10 cellular contexts compared by ENCODE assay signal in the genomic region with DNA sequence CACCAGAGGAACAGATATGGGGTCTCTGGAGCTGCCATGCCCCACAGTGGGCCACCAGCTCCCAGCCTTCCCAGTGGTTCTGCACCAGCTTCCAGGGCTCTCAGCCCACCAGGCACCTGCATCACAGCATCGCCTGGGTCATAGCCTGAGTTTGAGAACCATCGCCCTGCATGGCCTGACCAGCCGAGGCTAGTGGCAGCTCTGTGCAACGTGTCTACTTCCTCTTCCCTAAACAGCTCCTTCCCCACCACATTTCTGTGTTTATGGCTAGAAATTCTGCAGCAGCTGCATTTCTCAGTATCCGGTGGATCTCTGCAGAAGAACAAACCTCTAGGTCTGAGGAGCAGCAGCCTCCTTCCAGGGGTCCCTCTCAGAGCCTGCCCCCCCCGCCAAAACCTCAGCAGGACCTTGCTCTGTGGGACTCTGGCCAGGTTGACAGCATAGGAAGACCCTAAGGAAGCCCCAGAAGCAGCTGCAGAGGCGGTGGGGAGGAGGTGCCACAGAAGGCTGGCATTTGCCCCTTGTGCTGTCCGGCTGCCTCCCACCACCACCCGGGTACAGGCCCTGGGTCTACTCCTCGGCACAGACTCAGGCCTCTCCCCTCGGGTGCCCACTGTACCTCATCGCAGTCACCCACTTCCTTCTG. TPM values are rescaled to one million over a fixed set of nuclear protein-coding genes. Genes with fewer than 3 reads are reported as not detected.
A peak's percentile ranks its signal among the peaks of the same experiment; 100 is the strongest.
DNase-seq lines count a peak whose midpoint lies in the region; ATAC-seq and TF ChIP-seq lines count a peak whose summit lies in the region.
"Had no signal": no experiment of that assay in that cellular context is flagged by ENCODE, and none has a peak within 500 bp of the region (broad histone marks: within the 10 kb centered on the region; RNA-seq: fewer than 3 reads in every experiment).

No MANE protein-coding gene starts in this region.

- no peak overlapping the region for H3K4me3 Mint-ChIP-seq in WTC11

- TF ChIP-seq CTCF in body of pancreas (IDR thresholded peaks at IDR 0.05): no peak
- TF ChIP-seq CTCF in sigmoid colon (IDR thresholded peaks at IDR 0.05): no peak
- TF ChIP-seq CTCF in WTC11 (IDR thresholded peaks at IDR 0.05): no peak

- H3K9me3 ChIP-seq in body of pancreas (no peaks in the 10 kb centered on the region), sigmoid colon (no peaks in the 10 kb centered on the region)

- peak overlapping the region in 3 of 4 donors; percentile 87 to 98 (median 95) for H3K27ac ChIP-seq in body of pancreas
- H3K27ac ChIP-seq in sigmoid colon: peak overlapping the region; percentile 91 to 99 (median 94)
- H3K27ac ChIP-seq: epithelial cell of prostate had no signal

- H3K9me3 Mint-ChIP-seq in WTC11: no peaks in the 10 kb centered on the region

- H3K27ac Mint-ChIP-seq in WTC11: no peak overlapping the region

- H3K4me1 Mint-ChIP-seq in WTC11: peaks cover 38% of the 10 kb centered on the region

- CTCF ChIA-PET in WTC11 (lab: Charles Lee): no interaction called here

- H3K4me3 ChIP-seq in body of pancreas: no peak overlapping the region
- H3K4me3 ChIP-seq in sigmoid colon: no peak overlapping the region

- no peaks in the 10 kb centered on the region for H3K27me3 Mint-ChIP-seq in WTC11 (ENCODE audit: low read depth)

- H3K27me3 ChIP-seq in body of pancreas (no peaks in the 10 kb centered on the region), sigmoid colon (no peaks in the 10 kb centered on the region)

- no peaks in the 10 kb centered on the region for H3K36me3 Mint-ChIP-seq in WTC11

- POLR2A ChIA-PET in WTC11 (lab: Charles Lee): interaction anchor here (1.5 kb wide), 1 partner anchor 65 kb away, joined by 4 read pairs; a partner anchor contains a TSS

- intact Hi-C loops in body of pancreas (cut with DNase I): no loop called here
- intact Hi-C loops in sigmoid colon (cut with DNase I): loop anchor here (5.0 kb wide), 1 partner anchor 218 kb away; a partner anchor contains a TSS

- 55 to 77% methylated on average over 9 to 10 of the region's 12 CpGs for WGBS in body of pancreas, 2 donors
- 44 to 54% methylated on average over 12 of the region's 12 CpGs for WGBS in sigmoid colon, 2 donors

- peak; percentile 59 for ATAC-seq in GM18907 (IDR thresholded peaks at IDR 0.05; ENCODE audit: unreplicated experiment)
- ATAC-seq in HG03354 (IDR thresholded peaks at IDR 0.05; ENCODE audit: poor library complexity, severe bottlenecking, unreplicated experiment): peak; percentile 71
- ATAC-seq in body of pancreas: no peak
- no peak for ATAC-seq in WTC11
- ATAC-seq: activated CD4-positive, CD25-positive, alpha-beta regulatory T cell treated with anti-CD3 and anti-CD28 coated beads, Interleukin-2, amount 50 U/mL, for 24 hours had no signal

- H3K36me3 ChIP-seq in body of pancreas (replicated peaks in 1 of 2; ENCODE audit: insufficient read depth in 1 of 2, low read depth in 2 of 2) (no peaks in the 10 kb centered on the region), sigmoid colon (no peaks in the 10 kb centered on the region)

- no peak for TF ChIP-seq EP300 in sigmoid colon (IDR thresholded peaks at IDR 0.05)

- H3K4me1 ChIP-seq in body of pancreas (peaks cover 66% of the 10 kb centered on the region), sigmoid colon (peaks cover 0 to 84% (median 72%) of the 10 kb centered on the region in 4 donors)

- no peak for TF ChIP-seq POLR2A in body of pancreas (IDR thresholded peaks at IDR 0.05)
- no peak for TF ChIP-seq POLR2A in sigmoid colon (IDR thresholded peaks at IDR 0.05)
- no peak for TF ChIP-seq POLR2A in erythroblast (IDR thresholded peaks at IDR 0.05; ENCODE audit: low read length)

- DNase-seq in body of pancreas (peak in 1 of 4 donors; percentile 49), sigmoid colon (peak; percentile 67), erythroblast (lab: John Stamatoyannopoulos, UW) (no peak), SW480 (ENCODE audit: low spot score) (no peak), WTC11 (ENCODE audit: low spot score) (no peak)
- no peak for DNase-seq in activated CD4-positive, CD25-positive, alpha-beta regulatory T cell treated with anti-CD3 and anti-CD28 coated beads, Interleukin-2, amount 50 U/mL, for 72 hours

TF ChIP-seq in WTC11, 78 proteins besides CTCF, POLR2A, EP300 and RAD21:
- TF ChIP-seq KAT7 (CRISPR knock-in tag; IDR thresholded peaks at IDR 0.05; ENCODE audit: borderline replicate concordance) (no peak), SP1 (CRISPR knock-in tag; conservative IDR thresholded peaks at IDR 0.05) (no peak), ZNF416 (CRISPR knock-in tag; IDR thresholded peaks at IDR 0.05) (no peak), JAZF1 (CRISPR knock-in tag; IDR thresholded peaks at IDR 0.05) (no peak), ZNF138 (CRISPR knock-in tag; conservative IDR thresholded peaks at IDR 0.05) (no peak)
- TF ChIP-seq, protein P1, sequence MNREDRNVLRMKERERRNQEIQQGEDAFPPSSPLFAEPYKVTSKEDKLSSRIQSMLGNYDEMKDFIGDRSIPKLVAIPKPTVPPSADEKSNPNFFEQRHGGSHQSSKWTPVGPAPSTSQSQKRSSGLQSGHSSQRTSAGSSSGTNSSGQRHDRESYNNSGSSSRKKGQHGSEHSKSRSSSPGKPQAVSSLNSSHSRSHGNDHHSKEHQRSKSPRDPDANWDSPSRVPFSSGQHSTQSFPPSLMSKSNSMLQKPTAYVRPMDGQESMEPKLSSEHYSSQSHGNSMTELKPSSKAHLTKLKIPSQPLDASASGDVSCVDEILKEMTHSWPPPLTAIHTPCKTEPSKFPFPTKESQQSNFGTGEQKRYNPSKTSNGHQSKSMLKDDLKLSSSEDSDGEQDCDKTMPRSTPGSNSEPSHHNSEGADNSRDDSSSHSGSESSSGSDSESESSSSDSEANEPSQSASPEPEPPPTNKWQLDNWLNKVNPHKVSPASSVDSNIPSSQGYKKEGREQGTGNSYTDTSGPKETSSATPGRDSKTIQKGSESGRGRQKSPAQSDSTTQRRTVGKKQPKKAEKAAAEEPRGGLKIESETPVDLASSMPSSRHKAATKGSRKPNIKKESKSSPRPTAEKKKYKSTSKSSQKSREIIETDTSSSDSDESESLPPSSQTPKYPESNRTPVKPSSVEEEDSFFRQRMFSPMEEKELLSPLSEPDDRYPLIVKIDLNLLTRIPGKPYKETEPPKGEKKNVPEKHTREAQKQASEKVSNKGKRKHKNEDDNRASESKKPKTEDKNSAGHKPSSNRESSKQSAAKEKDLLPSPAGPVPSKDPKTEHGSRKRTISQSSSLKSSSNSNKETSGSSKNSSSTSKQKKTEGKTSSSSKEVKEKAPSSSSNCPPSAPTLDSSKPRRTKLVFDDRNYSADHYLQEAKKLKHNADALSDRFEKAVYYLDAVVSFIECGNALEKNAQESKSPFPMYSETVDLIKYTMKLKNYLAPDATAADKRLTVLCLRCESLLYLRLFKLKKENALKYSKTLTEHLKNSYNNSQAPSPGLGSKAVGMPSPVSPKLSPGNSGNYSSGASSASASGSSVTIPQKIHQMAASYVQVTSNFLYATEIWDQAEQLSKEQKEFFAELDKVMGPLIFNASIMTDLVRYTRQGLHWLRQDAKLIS (CRISPR knock-in tag; IDR thresholded peaks at IDR 0.05; ENCODE audit: borderline replicate concordance): no peak
- TF ChIP-seq, protein P2, sequence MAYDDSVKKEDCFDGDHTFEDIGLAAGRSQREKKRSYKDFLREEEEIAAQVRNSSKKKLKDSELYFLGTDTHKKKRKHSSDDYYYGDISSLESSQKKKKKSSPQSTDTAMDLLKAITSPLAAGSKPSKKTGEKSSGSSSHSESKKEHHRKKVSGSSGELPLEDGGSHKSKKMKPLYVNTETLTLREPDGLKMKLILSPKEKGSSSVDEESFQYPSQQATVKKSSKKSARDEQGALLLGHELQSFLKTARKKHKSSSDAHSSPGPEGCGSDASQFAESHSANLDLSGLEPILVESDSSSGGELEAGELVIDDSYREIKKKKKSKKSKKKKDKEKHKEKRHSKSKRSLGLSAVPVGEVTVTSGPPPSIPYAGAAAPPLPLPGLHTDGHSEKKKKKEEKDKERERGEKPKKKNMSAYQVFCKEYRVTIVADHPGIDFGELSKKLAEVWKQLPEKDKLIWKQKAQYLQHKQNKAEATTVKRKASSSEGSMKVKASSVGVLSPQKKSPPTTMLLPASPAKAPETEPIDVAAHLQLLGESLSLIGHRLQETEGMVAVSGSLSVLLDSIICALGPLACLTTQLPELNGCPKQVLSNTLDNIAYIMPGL (CRISPR knock-in tag; IDR thresholded peaks at IDR 0.05): no peak
- TF ChIP-seq, protein P3, sequence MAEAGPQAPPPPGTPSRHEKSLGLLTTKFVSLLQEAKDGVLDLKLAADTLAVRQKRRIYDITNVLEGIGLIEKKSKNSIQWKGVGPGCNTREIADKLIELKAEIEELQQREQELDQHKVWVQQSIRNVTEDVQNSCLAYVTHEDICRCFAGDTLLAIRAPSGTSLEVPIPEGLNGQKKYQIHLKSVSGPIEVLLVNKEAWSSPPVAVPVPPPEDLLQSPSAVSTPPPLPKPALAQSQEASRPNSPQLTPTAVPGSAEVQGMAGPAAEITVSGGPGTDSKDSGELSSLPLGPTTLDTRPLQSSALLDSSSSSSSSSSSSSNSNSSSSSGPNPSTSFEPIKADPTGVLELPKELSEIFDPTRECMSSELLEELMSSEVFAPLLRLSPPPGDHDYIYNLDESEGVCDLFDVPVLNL (CRISPR knock-in tag; IDR thresholded peaks at IDR 0.05; ENCODE audit: borderline replicate concordance, low read depth): no peak
- TF ChIP-seq, protein P4, sequence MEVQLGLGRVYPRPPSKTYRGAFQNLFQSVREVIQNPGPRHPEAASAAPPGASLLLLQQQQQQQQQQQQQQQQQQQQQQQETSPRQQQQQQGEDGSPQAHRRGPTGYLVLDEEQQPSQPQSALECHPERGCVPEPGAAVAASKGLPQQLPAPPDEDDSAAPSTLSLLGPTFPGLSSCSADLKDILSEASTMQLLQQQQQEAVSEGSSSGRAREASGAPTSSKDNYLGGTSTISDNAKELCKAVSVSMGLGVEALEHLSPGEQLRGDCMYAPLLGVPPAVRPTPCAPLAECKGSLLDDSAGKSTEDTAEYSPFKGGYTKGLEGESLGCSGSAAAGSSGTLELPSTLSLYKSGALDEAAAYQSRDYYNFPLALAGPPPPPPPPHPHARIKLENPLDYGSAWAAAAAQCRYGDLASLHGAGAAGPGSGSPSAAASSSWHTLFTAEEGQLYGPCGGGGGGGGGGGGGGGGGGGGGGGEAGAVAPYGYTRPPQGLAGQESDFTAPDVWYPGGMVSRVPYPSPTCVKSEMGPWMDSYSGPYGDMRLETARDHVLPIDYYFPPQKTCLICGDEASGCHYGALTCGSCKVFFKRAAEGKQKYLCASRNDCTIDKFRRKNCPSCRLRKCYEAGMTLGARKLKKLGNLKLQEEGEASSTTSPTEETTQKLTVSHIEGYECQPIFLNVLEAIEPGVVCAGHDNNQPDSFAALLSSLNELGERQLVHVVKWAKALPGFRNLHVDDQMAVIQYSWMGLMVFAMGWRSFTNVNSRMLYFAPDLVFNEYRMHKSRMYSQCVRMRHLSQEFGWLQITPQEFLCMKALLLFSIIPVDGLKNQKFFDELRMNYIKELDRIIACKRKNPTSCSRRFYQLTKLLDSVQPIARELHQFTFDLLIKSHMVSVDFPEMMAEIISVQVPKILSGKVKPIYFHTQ (CRISPR knock-in tag; IDR thresholded peaks at IDR 0.05): no peak

RNA-seq across cellular contexts. Expression of a gene that starts 47.7 kb away (rescaled TPM):
- total RNA-seq in body of pancreas (10 to 100 TPM; 39.6 to 43.1 TPM), sigmoid colon (100 to 1,000 TPM; 104 to 203 (median 169) TPM), WTC11 (2021) (197 to 215 TPM (median 210 TPM) in 3 replicates)
- polyA plus RNA-seq in sigmoid colon: 100 to 1,000 TPM; 240 to 344 (median 257) TPM

Comparison
In these comparisons a context has a peak if more than half of its experiments do, and no peak if none do; other contexts are left out.
1. ATAC-seq: peak in GM18907 (single experiment) and HG03354 (single experiment); none in body of pancreas (single experiment) and WTC11 (single experiment).